In the genomic region with DNA sequence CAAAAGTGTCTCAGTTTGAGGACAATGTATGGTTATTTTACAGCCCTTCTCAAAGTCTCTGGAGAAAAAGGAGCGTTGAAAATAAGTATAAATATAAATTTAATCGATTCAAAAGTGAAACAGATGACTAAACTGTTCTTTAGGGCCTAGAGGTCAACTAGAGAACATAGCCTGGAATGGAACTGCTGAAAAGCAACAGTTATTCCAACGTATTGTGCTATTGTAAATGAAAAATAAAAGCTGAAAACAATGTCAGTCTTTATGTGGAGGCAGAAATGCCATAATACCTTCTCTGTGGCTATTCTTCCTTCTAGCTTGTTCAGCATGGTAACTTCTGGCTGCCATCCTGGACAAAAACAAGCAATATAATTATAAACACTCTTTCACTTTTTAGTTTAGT, we compare ENCODE assay signal across 17 cellular contexts.
"Had no signal": no experiment of that assay in that cellular context is flagged by ENCODE, and none has a peak within 500 bp of the region (broad histone marks: within the 10 kb centered on the region; RNA-seq: fewer than 3 reads in every experiment).

No MANE protein-coding gene starts in this region.

- H3K27ac ChIP-seq: dorsolateral prefrontal cortex, esophagus squamous epithelium, left ventricle myocardium inferior, transverse colon had no signal

- ATAC-seq: activated CD4-positive, CD25-positive, alpha-beta regulatory T cell treated with anti-CD3 and anti-CD28 coated beads, Interleukin-2, amount 50 U/mL, for 24 hours; activated CD8-positive, alpha-beta memory T cell treated with anti-CD3 and anti-CD28 coated beads, Interleukin-2, amount 10 ng/mL, durations not matched to agents 7 days and 5 days; stimulated activated naive B cell treated with anti-CD40 and anti-IgM and Interleukin-4, amounts not matched to agents 10 μg/mL and 1 μg/mL and 100 μg/mL, for 72 hours had no signal

- H3K4me1 Mint-ChIP-seq: activated CD8-positive, alpha-beta memory T cell treated with anti-CD3 and anti-CD28 coated beads, Interleukin-2, amount 10 ng/mL, durations not matched to agents 7 days and 5 days; stimulated activated naive B cell treated with anti-CD40 and anti-IgM and Interleukin-4, amounts not matched to agents 10 μg/mL and 1 μg/mL and 100 μg/mL, for 72 hours had no signal

- H3K9me3 ChIP-seq: esophagus squamous epithelium, left ventricle myocardium inferior, transverse colon had no signal

- H3K4me3 Mint-ChIP-seq: activated CD8-positive, alpha-beta memory T cell treated with anti-CD3 and anti-CD28 coated beads, Interleukin-2, amount 10 ng/mL, durations not matched to agents 7 days and 5 days; activated naive CD8-positive, alpha-beta T cell; activated T-cell treated with anti-CD3 and anti-CD28 coated beads, Interleukin-2, amount 50 U/mL, for 24 hours; stimulated activated naive B cell treated with anti-CD40 and anti-IgM and Interleukin-4, amounts not matched to agents 10 μg/mL and 1 μg/mL and 100 μg/mL, for 72 hours had no signal

- H3K4me3 ChIP-seq: dorsolateral prefrontal cortex, esophagus squamous epithelium, left ventricle myocardium inferior, transverse colon had no signal

- H3K4me1 ChIP-seq: left ventricle myocardium inferior, transverse colon had no signal

- DNase-seq: activated CD8-positive, alpha-beta memory T cell treated with anti-CD3 and anti-CD28 coated beads, Interleukin-2, amount 10 ng/mL, durations not matched to agents 7 days and 5 days; activated effector memory CD4-positive, alpha-beta T cell treated with anti-CD3 and anti-CD28 coated beads, Interleukin-2, amount 50 U/mL, for 16 hours; activated T-cell treated with anti-CD3 and anti-CD28 coated beads, Interleukin-2, amount 50 U/mL, for 24 hours; dorsolateral prefrontal cortex; esophagus squamous epithelium; kidney; left ventricle myocardium inferior; mesendoderm; posterior cingulate gyrus; stimulated activated CD4-positive, alpha-beta T cell treated with anti-CD3 and anti-CD28 coated beads, Interleukin-1b, Interleukin-23, amount 100 ng/mL, for 48 hours; stimulated activated naive B cell treated with anti-CD40 and anti-IgM and Interleukin-4, amounts not matched to agents 10 μg/mL and 1 μg/mL and 100 μg/mL, for 72 hours; substantia nigra; transverse colon had no signal

- H3K9me3 Mint-ChIP-seq: activated T-cell treated with anti-CD3 and anti-CD28 coated beads, Interleukin-2, amount 50 U/mL, for 24 hours; stimulated activated naive B cell treated with anti-CD40 and anti-IgM and Interleukin-4, amounts not matched to agents 10 μg/mL and 1 μg/mL and 100 μg/mL, for 72 hours had no signal

- FAIRE-seq: bronchial epithelial cell, frontal cortex, kidney had no signal

- H3K36me3 Mint-ChIP-seq: activated CD8-positive, alpha-beta memory T cell treated with anti-CD3 and anti-CD28 coated beads, Interleukin-2, amount 10 ng/mL, durations not matched to agents 7 days and 5 days; activated naive CD8-positive, alpha-beta T cell; stimulated activated naive B cell treated with anti-CD40 and anti-IgM and Interleukin-4, amounts not matched to agents 10 μg/mL and 1 μg/mL and 100 μg/mL, for 72 hours had no signal

- H3K27me3 Mint-ChIP-seq: activated naive CD8-positive, alpha-beta T cell; stimulated activated naive B cell treated with anti-CD40 and anti-IgM and Interleukin-4, amounts not matched to agents 10 μg/mL and 1 μg/mL and 100 μg/mL, for 72 hours had no signal

- H3K36me3 ChIP-seq: esophagus squamous epithelium, left ventricle myocardium inferior, transverse colon had no signal

- H3K27me3 ChIP-seq: dorsolateral prefrontal cortex, esophagus squamous epithelium, transverse colon had no signal

- H3K27ac Mint-ChIP-seq: activated CD8-positive, alpha-beta memory T cell treated with anti-CD3 and anti-CD28 coated beads, Interleukin-2, amount 10 ng/mL, durations not matched to agents 7 days and 5 days; activated naive CD8-positive, alpha-beta T cell; activated T-cell treated with anti-CD3 and anti-CD28 coated beads, Interleukin-2, amount 50 U/mL, for 24 hours; stimulated activated naive B cell treated with anti-CD40 and anti-IgM and Interleukin-4, amounts not matched to agents 10 μg/mL and 1 μg/mL and 100 μg/mL, for 72 hours had no signal
